Comparison of ENCODE assay signal across 21 cellular contexts in genomic region chr10:15563161-15563715, GRCh38.
"Had no signal": no experiment of that assay in that cellular context is flagged by ENCODE, and none has a peak within 500 bp of the region (broad histone marks: within the 10 kb centered on the region; RNA-seq: fewer than 3 reads in every experiment).

No MANE protein-coding gene starts in this region.

- H3K4me1 ChIP-seq: colonic mucosa, gastroesophageal sphincter, left ventricle myocardium inferior, lower lobe of right lung, psoas muscle, right lobe of liver, upper lobe of left lung, uterus had no signal

- H3K36me3 Mint-ChIP-seq: memory B cell; mesothelial cell of epicardium; natural killer cell; stimulated activated effector memory CD8-positive, alpha-beta T cell treated with anti-CD3 and anti-CD28 coated beads, Interleukin-12 subunit alpha, Interleukin-12 subunit beta, amount 100 ng/mL, for 72 hours had no signal

- H3K36me3 ChIP-seq: colonic mucosa, left ventricle myocardium inferior, lower lobe of right lung, right lobe of liver, upper lobe of left lung, uterus had no signal

- H3K9me3 Mint-ChIP-seq: mesothelial cell of epicardium; natural killer cell; stimulated activated effector memory CD8-positive, alpha-beta T cell treated with anti-CD3 and anti-CD28 coated beads, Interleukin-12 subunit alpha, Interleukin-12 subunit beta, amount 100 ng/mL, for 72 hours; stimulated activated naive CD8-positive, alpha-beta T cell treated with anti-CD3 and anti-CD28 coated beads, Interleukin-15, Interleukin-2, amounts not matched to agents 100 ng/mL and 50 ng/mL, for 24 hours had no signal

- DNase-seq: colonic mucosa; effector CD8-positive, alpha-beta T cell; glutamatergic neuron; left cardiac atrium; left ventricle myocardium inferior; lower lobe of right lung; natural killer cell; occipital lobe; psoas muscle; retina; right lobe of liver; stimulated activated CD4-positive, alpha-beta T cell treated with anti-CD3 and anti-CD28 coated beads, Interleukin-4, amount 100 ng/mL, for 1 hour; stimulated activated CD8-positive, alpha-beta memory T cell treated with anti-CD3 and anti-CD28 coated beads, Interleukin-4, amount 100 ng/mL, for 48 hours; tibial artery; upper lobe of left lung; uterus had no signal

- H3K27ac ChIP-seq: colonic mucosa, gastroesophageal sphincter, left ventricle myocardium inferior, lower lobe of right lung, psoas muscle, right lobe of liver, tibial artery, upper lobe of left lung, uterus had no signal

- H3K4me3 ChIP-seq: colonic mucosa, gastroesophageal sphincter, left ventricle myocardium inferior, lower lobe of right lung, psoas muscle, right lobe of liver, tibial artery, upper lobe of left lung, uterus had no signal

- H3K27ac Mint-ChIP-seq: memory B cell; mesothelial cell of epicardium; natural killer cell; stimulated activated effector memory CD8-positive, alpha-beta T cell treated with anti-CD3 and anti-CD28 coated beads, Interleukin-12 subunit alpha, Interleukin-12 subunit beta, amount 100 ng/mL, for 72 hours; stimulated activated naive CD8-positive, alpha-beta T cell treated with anti-CD3 and anti-CD28 coated beads, Interleukin-15, Interleukin-2, amounts not matched to agents 100 ng/mL and 50 ng/mL, for 24 hours had no signal

- H3K27me3 ChIP-seq: colonic mucosa, gastroesophageal sphincter, right lobe of liver, tibial artery, upper lobe of left lung, uterus had no signal

- ATAC-seq: gastroesophageal sphincter; left cardiac atrium; lower lobe of right lung; natural killer cell; psoas muscle; right lobe of liver; stimulated activated effector memory CD8-positive, alpha-beta T cell treated with anti-CD3 and anti-CD28 coated beads, Interleukin-12 subunit alpha, Interleukin-12 subunit beta, amount 100 ng/mL, for 72 hours had no signal

- H3K9me3 ChIP-seq: colonic mucosa, gastroesophageal sphincter, left ventricle myocardium inferior, lower lobe of right lung, psoas muscle, right lobe of liver, tibial artery, upper lobe of left lung, uterus had no signal

- H3K4me1 Mint-ChIP-seq: memory B cell; natural killer cell; stimulated activated effector memory CD8-positive, alpha-beta T cell treated with anti-CD3 and anti-CD28 coated beads, Interleukin-12 subunit alpha, Interleukin-12 subunit beta, amount 100 ng/mL, for 72 hours had no signal

- H3K4me3 Mint-ChIP-seq: memory B cell; mesothelial cell of epicardium; natural killer cell; stimulated activated effector memory CD8-positive, alpha-beta T cell treated with anti-CD3 and anti-CD28 coated beads, Interleukin-12 subunit alpha, Interleukin-12 subunit beta, amount 100 ng/mL, for 72 hours; stimulated activated naive CD8-positive, alpha-beta T cell treated with anti-CD3 and anti-CD28 coated beads, Interleukin-15, Interleukin-2, amounts not matched to agents 100 ng/mL and 50 ng/mL, for 24 hours had no signal
